10 cellular contexts compared by ENCODE assay signal in genomic region chr4:105710012-105710600, GRCh38. TPM values are rescaled to one million over a fixed set of nuclear protein-coding genes. Genes with fewer than 3 reads are reported as not detected.
DNase-seq lines count a peak whose midpoint lies in the region; ATAC-seq and TF ChIP-seq lines count a peak whose summit lies in the region.
"Had no signal": no experiment of that assay in that cellular context is flagged by ENCODE, and none has a peak within 500 bp of the region (broad histone marks: within the 10 kb centered on the region; RNA-seq: fewer than 3 reads in every experiment).

No MANE protein-coding gene starts in this region.

- H3K4me3 ChIP-seq in AG10803 (ENCODE audit: low read length) = peak overlapping the region; percentile 82; the same call in 1 of the 2 replicates
- peak overlapping the region; percentile 71 for H3K4me3 ChIP-seq in GM23338
- H3K4me3 ChIP-seq in WI38 (ENCODE audit: low read depth, low read length) = peak overlapping the region; percentile 94
- H3K4me3 ChIP-seq in iPS-18a (ENCODE audit: low read length) = peak overlapping the region; percentile 88

- no peaks in the 10 kb centered on the region for H3K9me3 Mint-ChIP-seq in GM23338

- H4K20me1 ChIP-seq in GM23338 (replicated peaks; ENCODE audit: insufficient read depth) = no peaks in the 10 kb centered on the region

- peak overlapping the region; percentile 92 for H3K4me2 ChIP-seq in GM23338

- H3K27ac Mint-ChIP-seq in GM23338 = no peak overlapping the region

- H3K36me3 ChIP-seq in GM23338 (ENCODE audit: insufficient read depth) (no peaks in the 10 kb centered on the region), iPS-18a (ENCODE audit: control insufficient read depth, low read depth, low read length) (no peaks in the 10 kb centered on the region)

- peaks cover 13% of the 10 kb centered on the region for H3K4me1 Mint-ChIP-seq in GM23338

- H3K9me2 ChIP-seq in GM23338 (ENCODE audit: insufficient read depth) = no peaks in the 10 kb centered on the region

- DNase-seq in AG10803 (ENCODE audit: low read depth) = no peak
- DNase-seq in GM23338 (ENCODE audit: low spot score) = peak; percentile 7
- no peak for DNase-seq in NCI-H2227 treated with DMSO at 0.1 percent for 48 hours (lab: John Stamatoyannopoulos, UW)
- DNase-seq in NCI-H526 (lab: John Stamatoyannopoulos, UW) = no peak
- no peak for DNase-seq in NCI-H446 treated with DMSO at 0.1 percent for 48 hours (lab: John Stamatoyannopoulos, UW)
- DNase-seq in RKO (ENCODE audit: low spot score) = no peak
- DNase-seq: activated CD8-positive, alpha-beta memory T cell treated with anti-CD3 and anti-CD28 coated beads for 24 hours; GDM1 had no signal

- peaks cover 70% of the 10 kb centered on the region for H3K79me2 ChIP-seq in GM23338 (replicated peaks; ENCODE audit: insufficient read depth)

- no peak overlapping the region for H2AFZ ChIP-seq in GM23338

- H3K4me1 ChIP-seq in GM23338 (ENCODE audit: insufficient read depth) = peaks cover 15% of the 10 kb centered on the region; the same call in 1 of the 2 replicates
- H3K4me1 ChIP-seq in iPS-18a (ENCODE audit: control insufficient read depth, low read depth, low read length) = peaks cover 13% of the 10 kb centered on the region

- no peak for ATAC-seq in GM23338

- H3K4me3 Mint-ChIP-seq in GM23338 = peak overlapping the region; percentile 89

- peak overlapping the region; percentile 84 for H3K9ac ChIP-seq in iPS-18a (ENCODE audit: low read length)

- no peaks in the 10 kb centered on the region for H3K9me3 ChIP-seq in iPS-18a (ENCODE audit: control insufficient read depth, low read depth, low read length)

- no peaks in the 10 kb centered on the region for H3K27me3 Mint-ChIP-seq in GM23338 (ENCODE audit: insufficient read depth, low read depth, poor library complexity)

- peak overlapping the region; percentile 28; the same call in 1 of the 2 replicates for H3K27ac ChIP-seq in GM23338 (ENCODE audit: low read depth)
- no peak overlapping the region for H3K27ac ChIP-seq in iPS-18a (ENCODE audit: low read length)

- TF ChIP-seq CTCF in AG10803 (conservative IDR thresholded peaks at IDR 0.05; ENCODE audit: low read length) (no peak), GM23338 (conservative IDR thresholded peaks at IDR 0.05; ENCODE audit: low read depth in 2 of 2) (no peak), WI38 (IDR thresholded peaks at IDR 0.05; ENCODE audit: low read depth, low read length) (no peak)

- H3K36me3 Mint-ChIP-seq in GM23338 (ENCODE audit: low read depth) = no peaks in the 10 kb centered on the region

- no peaks in the 10 kb centered on the region for H3F3A ChIP-seq in GM23338 (replicated peaks; ENCODE audit: low read depth)

- no peaks in the 10 kb centered on the region for H3K27me3 ChIP-seq in GM23338 (ENCODE audit: insufficient read depth)
- H3K27me3 ChIP-seq in iPS-18a (ENCODE audit: control insufficient read depth, insufficient read depth, low read length) = no peaks in the 10 kb centered on the region

TF ChIP-seq in GM23338, 12 proteins besides CTCF, POLR2A, EP300 and RAD21 (continues in another document):
- TF ChIP-seq EZH2 (IDR thresholded peaks at IDR 0.05; ENCODE audit: low read depth, unreplicated experiment) (no peak), ZNF331 (CRISPR knock-in tag; IDR thresholded peaks at IDR 0.05; ENCODE audit: low read depth) (no peak), CREB1 (CRISPR knock-in tag; IDR thresholded peaks at IDR 0.05; ENCODE audit: low read depth) (no peak), EZH2phosphoT487 (IDR thresholded peaks at IDR 0.05; ENCODE audit: unreplicated experiment) (no peak), STAT1 (IDR thresholded peaks at IDR 0.05; ENCODE audit: unreplicated experiment) (no peak), ZNF114 (CRISPR knock-in tag; IDR thresholded peaks at IDR 0.05) (no peak), JUNB (IDR thresholded peaks at IDR 0.05; ENCODE audit: unreplicated experiment) (no peak)
- TF ChIP-seq, protein P1, sequence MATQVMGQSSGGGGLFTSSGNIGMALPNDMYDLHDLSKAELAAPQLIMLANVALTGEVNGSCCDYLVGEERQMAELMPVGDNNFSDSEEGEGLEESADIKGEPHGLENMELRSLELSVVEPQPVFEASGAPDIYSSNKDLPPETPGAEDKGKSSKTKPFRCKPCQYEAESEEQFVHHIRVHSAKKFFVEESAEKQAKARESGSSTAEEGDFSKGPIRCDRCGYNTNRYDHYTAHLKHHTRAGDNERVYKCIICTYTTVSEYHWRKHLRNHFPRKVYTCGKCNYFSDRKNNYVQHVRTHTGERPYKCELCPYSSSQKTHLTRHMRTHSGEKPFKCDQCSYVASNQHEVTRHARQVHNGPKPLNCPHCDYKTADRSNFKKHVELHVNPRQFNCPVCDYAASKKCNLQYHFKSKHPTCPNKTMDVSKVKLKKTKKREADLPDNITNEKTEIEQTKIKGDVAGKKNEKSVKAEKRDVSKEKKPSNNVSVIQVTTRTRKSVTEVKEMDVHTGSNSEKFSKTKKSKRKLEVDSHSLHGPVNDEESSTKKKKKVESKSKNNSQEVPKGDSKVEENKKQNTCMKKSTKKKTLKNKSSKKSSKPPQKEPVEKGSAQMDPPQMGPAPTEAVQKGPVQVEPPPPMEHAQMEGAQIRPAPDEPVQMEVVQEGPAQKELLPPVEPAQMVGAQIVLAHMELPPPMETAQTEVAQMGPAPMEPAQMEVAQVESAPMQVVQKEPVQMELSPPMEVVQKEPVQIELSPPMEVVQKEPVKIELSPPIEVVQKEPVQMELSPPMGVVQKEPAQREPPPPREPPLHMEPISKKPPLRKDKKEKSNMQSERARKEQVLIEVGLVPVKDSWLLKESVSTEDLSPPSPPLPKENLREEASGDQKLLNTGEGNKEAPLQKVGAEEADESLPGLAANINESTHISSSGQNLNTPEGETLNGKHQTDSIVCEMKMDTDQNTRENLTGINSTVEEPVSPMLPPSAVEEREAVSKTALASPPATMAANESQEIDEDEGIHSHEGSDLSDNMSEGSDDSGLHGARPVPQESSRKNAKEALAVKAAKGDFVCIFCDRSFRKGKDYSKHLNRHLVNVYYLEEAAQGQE (IDR thresholded peaks at IDR 0.05; ENCODE audit: unreplicated experiment) = no peak
- TF ChIP-seq, protein P2, sequence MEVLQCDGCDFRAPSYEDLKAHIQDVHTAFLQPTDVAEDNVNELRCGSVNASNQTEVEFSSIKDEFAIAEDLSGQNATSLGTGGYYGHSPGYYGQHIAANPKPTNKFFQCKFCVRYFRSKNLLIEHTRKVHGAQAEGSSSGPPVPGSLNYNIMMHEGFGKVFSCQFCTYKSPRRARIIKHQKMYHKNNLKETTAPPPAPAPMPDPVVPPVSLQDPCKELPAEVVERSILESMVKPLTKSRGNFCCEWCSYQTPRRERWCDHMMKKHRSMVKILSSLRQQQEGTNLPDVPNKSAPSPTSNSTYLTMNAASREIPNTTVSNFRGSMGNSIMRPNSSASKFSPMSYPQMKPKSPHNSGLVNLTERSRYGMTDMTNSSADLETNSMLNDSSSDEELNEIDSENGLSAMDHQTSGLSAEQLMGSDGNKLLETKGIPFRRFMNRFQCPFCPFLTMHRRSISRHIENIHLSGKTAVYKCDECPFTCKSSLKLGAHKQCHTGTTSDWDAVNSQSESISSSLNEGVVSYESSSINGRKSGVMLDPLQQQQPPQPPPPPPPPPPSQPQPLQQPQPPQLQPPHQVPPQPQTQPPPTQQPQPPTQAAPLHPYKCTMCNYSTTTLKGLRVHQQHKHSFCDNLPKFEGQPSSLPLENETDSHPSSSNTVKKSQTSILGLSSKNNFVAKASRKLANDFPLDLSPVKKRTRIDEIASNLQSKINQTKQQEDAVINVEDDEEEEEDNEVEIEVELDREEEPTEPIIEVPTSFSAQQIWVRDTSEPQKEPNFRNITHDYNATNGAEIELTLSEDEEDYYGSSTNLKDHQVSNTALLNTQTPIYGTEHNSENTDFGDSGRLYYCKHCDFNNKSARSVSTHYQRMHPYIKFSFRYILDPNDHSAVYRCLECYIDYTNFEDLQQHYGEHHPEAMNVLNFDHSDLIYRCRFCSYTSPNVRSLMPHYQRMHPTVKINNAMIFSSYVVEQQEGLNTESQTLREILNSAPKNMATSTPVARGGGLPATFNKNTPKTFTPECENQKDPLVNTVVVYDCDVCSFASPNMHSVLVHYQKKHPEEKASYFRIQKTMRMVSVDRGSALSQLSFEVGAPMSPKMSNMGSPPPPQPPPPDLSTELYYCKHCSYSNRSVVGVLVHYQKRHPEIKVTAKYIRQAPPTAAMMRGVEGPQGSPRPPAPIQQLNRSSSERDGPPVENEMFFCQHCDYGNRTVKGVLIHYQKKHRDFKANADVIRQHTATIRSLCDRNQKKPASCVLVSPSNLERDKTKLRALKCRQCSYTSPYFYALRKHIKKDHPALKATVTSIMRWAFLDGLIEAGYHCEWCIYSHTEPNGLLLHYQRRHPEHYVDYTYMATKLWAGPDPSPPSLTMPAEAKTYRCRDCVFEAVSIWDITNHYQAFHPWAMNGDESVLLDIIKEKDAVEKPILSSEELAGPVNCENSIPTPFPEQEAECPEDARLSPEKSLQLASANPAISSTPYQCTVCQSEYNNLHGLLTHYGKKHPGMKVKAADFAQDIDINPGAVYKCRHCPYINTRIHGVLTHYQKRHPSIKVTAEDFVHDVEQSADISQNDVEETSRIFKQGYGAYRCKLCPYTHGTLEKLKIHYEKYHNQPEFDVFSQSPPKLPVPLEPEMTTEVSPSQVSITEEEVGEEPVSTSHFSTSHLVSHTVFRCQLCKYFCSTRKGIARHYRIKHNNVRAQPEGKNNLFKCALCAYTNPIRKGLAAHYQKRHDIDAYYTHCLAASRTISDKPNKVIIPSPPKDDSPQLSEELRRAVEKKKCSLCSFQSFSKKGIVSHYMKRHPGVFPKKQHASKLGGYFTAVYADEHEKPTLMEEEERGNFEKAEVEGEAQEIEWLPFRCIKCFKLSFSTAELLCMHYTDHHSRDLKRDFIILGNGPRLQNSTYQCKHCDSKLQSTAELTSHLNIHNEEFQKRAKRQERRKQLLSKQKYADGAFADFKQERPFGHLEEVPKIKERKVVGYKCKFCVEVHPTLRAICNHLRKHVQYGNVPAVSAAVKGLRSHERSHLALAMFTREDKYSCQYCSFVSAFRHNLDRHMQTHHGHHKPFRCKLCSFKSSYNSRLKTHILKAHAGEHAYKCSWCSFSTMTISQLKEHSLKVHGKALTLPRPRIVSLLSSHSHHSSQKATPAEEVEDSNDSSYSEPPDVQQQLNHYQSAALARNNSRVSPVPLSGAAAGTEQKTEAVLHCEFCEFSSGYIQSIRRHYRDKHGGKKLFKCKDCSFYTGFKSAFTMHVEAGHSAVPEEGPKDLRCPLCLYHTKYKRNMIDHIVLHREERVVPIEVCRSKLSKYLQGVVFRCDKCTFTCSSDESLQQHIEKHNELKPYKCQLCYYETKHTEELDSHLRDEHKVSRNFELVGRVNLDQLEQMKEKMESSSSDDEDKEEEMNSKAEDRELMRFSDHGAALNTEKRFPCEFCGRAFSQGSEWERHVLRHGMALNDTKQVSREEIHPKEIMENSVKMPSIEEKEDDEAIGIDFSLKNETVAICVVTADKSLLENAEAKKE (CRISPR knock-in tag; IDR thresholded peaks at IDR 0.05) = no peak

RNA-seq across cellular contexts. Expression of gene GSTCD, which starts 1.5 kb away (rescaled TPM):
- 34.3 and 39.1 TPM in 2 replicates for total RNA-seq in GM23338 (2014; rRNA removed; shearing (Covaris generic))
- polyA plus RNA-seq in GM23338 (2016; fragmentation: Nextera tagmentation; extraction: Ambion mirVana) = 7.9 and 11.3 TPM in 2 replicates

RNA-seq across cellular contexts. Expression of gene INTS12, which starts 1.6 kb away (rescaled TPM):
- 9.4 and 12.6 TPM in 2 replicates for total RNA-seq in GM23338 (2014; rRNA removed; shearing (Covaris generic))
- polyA plus RNA-seq in GM23338 (2016; fragmentation: Nextera tagmentation; extraction: Ambion mirVana) = 12.3 and 15.3 TPM in 2 replicates
